In genomic region chr10:66819691-66820090, GRCh38 we compare ENCODE assay signal across 18 cellular contexts.
DNase-seq lines count a peak whose midpoint lies in the region; ATAC-seq, FAIRE-seq and TF ChIP-seq lines count a peak whose summit lies in the region.
"Had no signal": no experiment of that assay in that cellular context is flagged by ENCODE, and none has a peak within 500 bp of the region (broad histone marks: within the 10 kb centered on the region; RNA-seq: fewer than 3 reads in every experiment).

No MANE protein-coding gene starts in this region.

- POLR2A ChIA-PET in PC-3 (lab: Charles Lee; ENCODE audit: unreplicated experiment) = no interaction called here

- H3K9me3 ChIP-seq in PC-3 (ENCODE audit: low read length) = no peaks in the 10 kb centered on the region
- H3K9me3 ChIP-seq: Caco-2, HAP-1 had no signal

- H3K79me2 ChIP-seq in PC-3 (ENCODE audit: low read length) = no peaks in the 10 kb centered on the region

- peak; percentile 67 for FAIRE-seq in H54 (lab: Jason Lieb, UNC)
- peak; percentile 68 for FAIRE-seq in islet of Langerhans (lab: Jason Lieb, UNC)
- FAIRE-seq: A204.1, D721Med, GM12878, H1 had no signal

- no peak overlapping the region for H3K27ac ChIP-seq in PC-3 (ENCODE audit: low read length)
- H3K27ac ChIP-seq: C4-2B had no signal

- no peaks in the 10 kb centered on the region for H3F3A ChIP-seq in PC-3 (ENCODE audit: low read length, unreplicated experiment)

- CTCF ChIA-PET in PC-3 (lab: Charles Lee) = no interaction called here

- H3K9me2 ChIP-seq in PC-3 (replicated peaks; ENCODE audit: low read length) = no peaks in the 10 kb centered on the region

- no TSS peak for BruUV-seq in PC-3 (replicated peaks; lab: Mats Ljungman, UMichigan)

- H3K4me1 ChIP-seq in PC-3 (ENCODE audit: insufficient read depth, low read length) = no peaks in the 10 kb centered on the region
- H3K4me1 ChIP-seq: Caco-2, HAP-1 had no signal

- TF ChIP-seq CTCF in PC-3 (conservative IDR thresholded peaks at IDR 0.05; ENCODE audit: low read depth, low read length) = no peak

- no peak overlapping the region for H3K4me2 ChIP-seq in PC-3 (ENCODE audit: low read length)

- H3K36me3 ChIP-seq in PC-3 (ENCODE audit: low read depth, low read length) = no peaks in the 10 kb centered on the region
- H3K36me3 ChIP-seq: HAP-1 had no signal

- H2AFZ ChIP-seq in PC-3 (ENCODE audit: low read length) = no peak overlapping the region

- ATAC-seq in PC-3 = no peak
- ATAC-seq: GM12878 had no signal

- no peak overlapping the region for H3K4me3 ChIP-seq in PC-3 (ENCODE audit: low read length)
- H3K4me3 ChIP-seq: GM12878, HAP-1 had no signal

- H3K9ac ChIP-seq in PC-3 (ENCODE audit: low read length) = no peak overlapping the region

- intact Hi-C loops in PC-3 (cut with micrococcal nuclease) = no loop called here

- DNase-seq in H54 (ENCODE audit: insufficient read length, low spot score) (no peak), PC-3 (peak; percentile 42), cerebellum (ENCODE audit: low spot score) (no peak)
- DNase-seq in central memory CD4-positive, alpha-beta T cell = no peak
- no peak for DNase-seq in stimulated activated CD4-positive, alpha-beta T cell treated with anti-CD3 and anti-CD28 coated beads, Interleukin-4, amount 100 ng/mL, for 4 hours
- DNase-seq: ACHN; AML-193; Caco-2; CD4-positive, alpha-beta T cell; DMS79 treated with DMSO at 0.1 percent for 48 hours; GF-D8 had no signal

- no peak for TF ChIP-seq POLR2A in H54 (IDR thresholded peaks at IDR 0.05; ENCODE audit: low read depth, low read length)

- H3K27me3 ChIP-seq in PC-3 (ENCODE audit: low read length) = no peaks in the 10 kb centered on the region

- H4K20me1 ChIP-seq in PC-3 (ENCODE audit: low read length) = no peaks in the 10 kb centered on the region
